9 cellular contexts compared by ENCODE assay signal in the genomic region with DNA sequence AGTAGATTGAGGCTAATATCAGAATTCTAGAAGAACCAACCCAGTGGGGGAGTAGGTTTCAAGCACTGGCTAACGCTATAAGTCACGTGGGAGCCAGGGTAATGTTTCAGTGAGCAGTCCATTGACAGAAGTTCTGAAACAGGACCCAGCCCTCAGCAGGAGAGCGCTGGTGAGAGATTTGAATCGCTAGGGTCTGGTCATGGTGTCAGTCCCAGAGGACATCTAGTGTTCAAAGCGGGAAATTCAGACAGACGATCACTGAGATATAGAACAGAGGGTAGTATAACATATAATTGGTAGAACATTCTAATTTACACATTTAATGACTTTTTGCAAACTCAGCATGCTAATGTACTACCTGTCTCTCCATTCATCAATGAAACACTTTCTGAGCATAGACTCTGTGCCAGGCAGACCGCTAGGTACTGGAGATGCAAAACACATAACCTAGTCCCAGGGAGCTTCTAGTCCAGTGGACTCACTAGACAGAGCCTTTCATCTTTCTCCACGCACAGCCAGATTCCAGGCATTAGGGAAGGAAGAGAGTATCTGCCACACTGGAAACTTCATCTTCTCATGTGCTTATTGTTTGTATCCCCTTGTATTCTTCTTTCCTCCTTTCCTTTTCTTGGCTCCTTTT. TPM values are rescaled to one million over a fixed set of nuclear protein-coding genes. Genes with fewer than 3 reads are reported as not detected.
DNase-seq lines count a peak whose midpoint lies in the region; ATAC-seq and TF ChIP-seq lines count a peak whose summit lies in the region.
"Had no signal": no experiment of that assay in that cellular context is flagged by ENCODE, and none has a peak within 500 bp of the region (broad histone marks: within the 10 kb centered on the region; RNA-seq: fewer than 3 reads in every experiment).

No MANE protein-coding gene starts in this region.

- POLR2A ChIA-PET in CD4-positive, alpha-beta T cell (lab: Charles Lee): interaction anchor here (0.9 kb wide), 1 partner anchor 159 kb away, joined by 3 read pairs; no protein-coding TSS in a partner anchor
- POLR2A ChIA-PET in activated CD8-positive, alpha-beta T cell treated with anti-CD3 and anti-CD28 coated beads, Interleukin-2, amount 10 ng/mL, durations not matched to agents 7 days and 5 days (lab: Charles Lee): no interaction called here

- H3K27ac ChIP-seq in CD4-positive, alpha-beta T cell (ENCODE audit: low read depth, low read length): no peak overlapping the region

- intact Hi-C loops in CD4-positive, alpha-beta T cell (cut with DNase I, micrococcal nuclease): loop anchor here (1.0 to 10.0 kb wide), 6 partner anchors 97 to 521 kb away; a partner anchor contains a TSS

- H3K4me1 Mint-ChIP-seq in CD4-positive, alpha-beta T cell (ENCODE audit: low read depth): no peaks in the 10 kb centered on the region
- H3K4me1 Mint-ChIP-seq in activated CD8-positive, alpha-beta T cell treated with anti-CD3 and anti-CD28 coated beads, Interleukin-2, amount 10 ng/mL, durations not matched to agents 7 days and 5 days (ENCODE audit: low read depth): peaks cover 4% of the 10 kb centered on the region
- peaks cover 9% of the 10 kb centered on the region for H3K4me1 Mint-ChIP-seq in neural crest cell

- no peaks in the 10 kb centered on the region for H3K36me3 Mint-ChIP-seq in CD4-positive, alpha-beta T cell (ENCODE audit: low read depth)
- H3K36me3 Mint-ChIP-seq in activated CD8-positive, alpha-beta T cell treated with anti-CD3 and anti-CD28 coated beads, Interleukin-2, amount 10 ng/mL, durations not matched to agents 7 days and 5 days (ENCODE audit: low read depth): no peaks in the 10 kb centered on the region
- no peaks in the 10 kb centered on the region for H3K36me3 Mint-ChIP-seq in neural crest cell (ENCODE audit: low read depth)

- peak; percentile 92 for ATAC-seq in CD4-positive, alpha-beta T cell (ENCODE audit: poor library complexity)
- peak; percentile 86 for ATAC-seq in GM19023 (IDR thresholded peaks at IDR 0.05; ENCODE audit: unreplicated experiment)
- ATAC-seq in HG03135 (IDR thresholded peaks at IDR 0.05; ENCODE audit: unreplicated experiment): peak; percentile 89
- peak; percentile 84 for ATAC-seq in activated CD8-positive, alpha-beta T cell treated with anti-CD3 and anti-CD28 coated beads, Interleukin-2, amount 10 ng/mL, durations not matched to agents 7 days and 5 days

- peak in 7 of 10 experiments; percentile 8 to 30 (median 21) for DNase-seq in CD4-positive, alpha-beta T cell
- DNase-seq in NCI-H69 (lab: John Stamatoyannopoulos, UW) (peak; percentile 26), fibroblast of pulmonary artery (ENCODE audit: low read depth) (peak; percentile 81), neural crest cell (ENCODE audit: low read depth, low spot score) (peak; percentile 44), cortex of kidney (lab: John Stamatoyannopoulos, UW) (no peak)
- DNase-seq in activated CD8-positive, alpha-beta T cell treated with anti-CD3 and anti-CD28 coated beads, Interleukin-2, amount 10 ng/mL, durations not matched to agents 7 days and 5 days: peak; percentile 63

- no peak overlapping the region for H3K4me3 Mint-ChIP-seq in CD4-positive, alpha-beta T cell
- H3K4me3 Mint-ChIP-seq in activated CD8-positive, alpha-beta T cell treated with anti-CD3 and anti-CD28 coated beads, Interleukin-2, amount 10 ng/mL, durations not matched to agents 7 days and 5 days: no peak overlapping the region
- H3K4me3 Mint-ChIP-seq in neural crest cell: no peak overlapping the region

- H3K27ac Mint-ChIP-seq in CD4-positive, alpha-beta T cell: no peak overlapping the region
- H3K27ac Mint-ChIP-seq in activated CD8-positive, alpha-beta T cell treated with anti-CD3 and anti-CD28 coated beads, Interleukin-2, amount 10 ng/mL, durations not matched to agents 7 days and 5 days: no peak overlapping the region
- no peak overlapping the region for H3K27ac Mint-ChIP-seq in neural crest cell (ENCODE audit: unreplicated experiment)

- TF ChIP-seq CTCF in CD4-positive, alpha-beta T cell (IDR thresholded peaks at IDR 0.05): peak; percentile 67
- TF ChIP-seq CTCF in fibroblast of pulmonary artery (IDR thresholded peaks at IDR 0.05; ENCODE audit: low read length, missing control alignments) (peak; percentile 75), neural crest cell (conservative IDR thresholded peaks at IDR 0.05) (peak; percentile 82)

- peaks cover 25% of the 10 kb centered on the region for H3K27me3 Mint-ChIP-seq in CD4-positive, alpha-beta T cell
- H3K27me3 Mint-ChIP-seq in activated CD8-positive, alpha-beta T cell treated with anti-CD3 and anti-CD28 coated beads, Interleukin-2, amount 10 ng/mL, durations not matched to agents 7 days and 5 days (ENCODE audit: low read depth): peaks cover 23% of the 10 kb centered on the region
- peaks cover 22% of the 10 kb centered on the region for H3K27me3 Mint-ChIP-seq in neural crest cell (ENCODE audit: low read depth)

- H3K27me3 ChIP-seq in CD4-positive, alpha-beta T cell (ENCODE audit: control insufficient read depth, insufficient read depth, low read length): peaks cover 6% of the 10 kb centered on the region

- CTCF ChIA-PET in CD4-positive, alpha-beta T cell (lab: Charles Lee): interaction anchor here (0.7 to 1.6 kb wide), 3 partner anchors 115 to 204 kb away, joined by 3 to 4 read pairs (median 4); no protein-coding TSS in a partner anchor
- CTCF ChIA-PET in activated CD8-positive, alpha-beta T cell treated with anti-CD3 and anti-CD28 coated beads, Interleukin-2, amount 10 ng/mL, durations not matched to agents 7 days and 5 days (lab: Charles Lee): interaction anchor here (0.7 to 5.5 kb wide), 12 partner anchors 12 to 528 kb away, joined by 3 to 56 read pairs (median 5); a partner anchor contains a TSS

- no peaks in the 10 kb centered on the region for H3K9me3 Mint-ChIP-seq in CD4-positive, alpha-beta T cell
- no peaks in the 10 kb centered on the region for H3K9me3 Mint-ChIP-seq in activated CD8-positive, alpha-beta T cell treated with anti-CD3 and anti-CD28 coated beads, Interleukin-2, amount 10 ng/mL, durations not matched to agents 7 days and 5 days (ENCODE audit: insufficient read depth)
- H3K9me3 Mint-ChIP-seq in neural crest cell: no peaks in the 10 kb centered on the region

- H3K9me3 ChIP-seq in CD4-positive, alpha-beta T cell (ENCODE audit: control insufficient read depth, low read length): no peaks in the 10 kb centered on the region

- H3K4me3 ChIP-seq in fibroblast of pulmonary artery (replicated peaks; ENCODE audit: low read depth, low read length): no peak overlapping the region

RNA-seq across cellular contexts. Expression of a gene that starts 35.4 kb away (rescaled TPM):
- total RNA-seq in CD4-positive, alpha-beta T cell: not detected
- total RNA-seq in activated CD8-positive, alpha-beta T cell treated with anti-CD3 and anti-CD28 coated beads, Interleukin-2, amount 10 ng/mL, durations not matched to agents 7 days and 5 days: not detected
- not detected in 2 replicates for total RNA-seq in neural crest cell
- total RNA-seq: T-helper 1 cell treated with Interleukin-12 subunit alpha and Interleukin-12 subunit beta and Interleukin-4 antibody, amounts not matched to agents 30 ng/mL and 1 ng/mL, for 36 hours had no signal

RNA-seq across cellular contexts. Expression of a gene that starts 53.1 kb away (rescaled TPM):
- total RNA-seq in CD4-positive, alpha-beta T cell: not detected
- not detected for total RNA-seq in activated CD8-positive, alpha-beta T cell treated with anti-CD3 and anti-CD28 coated beads, Interleukin-2, amount 10 ng/mL, durations not matched to agents 7 days and 5 days
- total RNA-seq in neural crest cell: 6.4 and 9.7 TPM in 2 replicates
- total RNA-seq: T-helper 1 cell treated with Interleukin-12 subunit alpha and Interleukin-12 subunit beta and Interleukin-4 antibody, amounts not matched to agents 30 ng/mL and 1 ng/mL, for 36 hours had no signal
